ENCODE assay signal across 1 cellular context in genomic region chr14:23719225-23719985, GRCh38.
TF ChIP-seq lines count a peak whose summit lies in the region.

No MANE protein-coding gene starts in this region.

TF ChIP-seq in H1, 55 proteins besides CTCF, POLR2A, EP300 and RAD21 (continued from another document):
- no peak for TF ChIP-seq YY1 (IDR thresholded peaks at IDR 0.05; ENCODE audit: low read depth, low read length)
- TF ChIP-seq CHD2 (IDR thresholded peaks at IDR 0.05; ENCODE audit: low read length), result no peak
- TF ChIP-seq HDAC2 (IDR thresholded peaks at IDR 0.05; ENCODE audit: borderline replicate concordance in 1 of 2, low read depth in 2 of 2, low read length in 2 of 2), result no peak
